ENCODE assay signal across 24 cellular contexts in genomic region chr19:34959021-34959420, GRCh38.
"Had no signal": no experiment of that assay in that cellular context is flagged by ENCODE, and none has a peak within 500 bp of the region (broad histone marks: within the 10 kb centered on the region; RNA-seq: fewer than 3 reads in every experiment).

No MANE protein-coding gene starts in this region.

- DNase-seq: activated CD4-positive, alpha-beta memory T cell treated with anti-CD3 and anti-CD28 coated beads, Interleukin-2, amount 10 ng/mL, durations not matched to agents 7 days and 5 days; activated CD4-positive, alpha-beta T cell treated with anti-CD3 and anti-CD28 coated beads, Interleukin-2, amount 10 ng/mL, durations not matched to agents 24 days and 14 days; activated naive CD4-positive, alpha-beta T cell treated with anti-CD3 and anti-CD28 coated beads for 36 hours; activated naive CD8-positive, alpha-beta T cell treated with anti-CD3 and anti-CD28 coated beads, Interleukin-2, amount 10 ng/mL, durations not matched to agents 7 days and 5 days; activated T-cell treated with anti-CD3 and anti-CD28 coated beads, Interleukin-2, amount 50 U/mL, for 1 hour; amygdala; cortex of kidney; erythroblast; foreskin melanocyte; kidney; mammary epithelial cell; occipital lobe; posterior cingulate gyrus; retina; sigmoid colon; stimulated activated CD4-positive, alpha-beta T cell treated with anti-CD3 and anti-CD28 coated beads, Interleukin-4, amount 100 ng/mL, for 1 hour; stimulated activated naive CD4-positive, alpha-beta T cell; T-cell; tibial artery had no signal

- H3K4me3 ChIP-seq: sigmoid colon, tibial artery had no signal

- ATAC-seq: activated CD4-positive, CD25-positive, alpha-beta regulatory T cell treated with anti-CD3 and anti-CD28 coated beads, Interleukin-2, amount 50 U/mL, for 24 hours; activated T-helper 17 cell treated with anti-CD3 and anti-CD28 coated beads, Interleukin-2, amount 50 U/mL, for 72 hours; left lobe of liver; T-cell had no signal

- H3K27me3 Mint-ChIP-seq: activated CD4-positive, alpha-beta memory T cell treated with anti-CD3 and anti-CD28 coated beads, Interleukin-2, amount 10 ng/mL, durations not matched to agents 7 days and 5 days; activated CD4-positive, alpha-beta T cell treated with anti-CD3 and anti-CD28 coated beads, Interleukin-2, amount 10 ng/mL, durations not matched to agents 24 days and 14 days; activated naive CD8-positive, alpha-beta T cell treated with anti-CD3 and anti-CD28 coated beads, Interleukin-2, amount 10 ng/mL, durations not matched to agents 7 days and 5 days; activated T-helper 17 cell treated with anti-CD3 and anti-CD28 coated beads, Interleukin-2, amount 50 U/mL, for 72 hours; T-cell had no signal

- H3K27ac ChIP-seq: sigmoid colon, tibial artery, VCaP had no signal

- H3K27ac Mint-ChIP-seq: activated CD4-positive, alpha-beta memory T cell treated with anti-CD3 and anti-CD28 coated beads, Interleukin-2, amount 10 ng/mL, durations not matched to agents 7 days and 5 days; activated CD4-positive, alpha-beta T cell treated with anti-CD3 and anti-CD28 coated beads, Interleukin-2, amount 10 ng/mL, durations not matched to agents 24 days and 14 days; activated naive CD4-positive, alpha-beta T cell treated with anti-CD3 and anti-CD28 coated beads for 36 hours; activated naive CD8-positive, alpha-beta T cell treated with anti-CD3 and anti-CD28 coated beads, Interleukin-2, amount 10 ng/mL, durations not matched to agents 7 days and 5 days; activated T-helper 17 cell treated with anti-CD3 and anti-CD28 coated beads, Interleukin-2, amount 50 U/mL, for 72 hours; T-helper 2 cell treated with Interferon-gamma antibody and Interleukin-4, amounts not matched to agents 5 μg/mL and 100 μg/mL, for 36 hours had no signal

- H3K27me3 ChIP-seq: sigmoid colon, tibial artery had no signal

- H3K4me3 Mint-ChIP-seq: activated CD4-positive, alpha-beta memory T cell treated with anti-CD3 and anti-CD28 coated beads, Interleukin-2, amount 10 ng/mL, durations not matched to agents 7 days and 5 days; activated CD4-positive, alpha-beta T cell treated with anti-CD3 and anti-CD28 coated beads, Interleukin-2, amount 10 ng/mL, durations not matched to agents 24 days and 14 days; activated naive CD4-positive, alpha-beta T cell treated with anti-CD3 and anti-CD28 coated beads for 36 hours; activated naive CD8-positive, alpha-beta T cell treated with anti-CD3 and anti-CD28 coated beads, Interleukin-2, amount 10 ng/mL, durations not matched to agents 7 days and 5 days; activated T-helper 17 cell treated with anti-CD3 and anti-CD28 coated beads, Interleukin-2, amount 50 U/mL, for 72 hours; T-helper 2 cell treated with Interferon-gamma antibody and Interleukin-4, amounts not matched to agents 5 μg/mL and 100 μg/mL, for 36 hours had no signal
